Comparison of ENCODE assay signal across 29 cellular contexts in the genomic region with DNA sequence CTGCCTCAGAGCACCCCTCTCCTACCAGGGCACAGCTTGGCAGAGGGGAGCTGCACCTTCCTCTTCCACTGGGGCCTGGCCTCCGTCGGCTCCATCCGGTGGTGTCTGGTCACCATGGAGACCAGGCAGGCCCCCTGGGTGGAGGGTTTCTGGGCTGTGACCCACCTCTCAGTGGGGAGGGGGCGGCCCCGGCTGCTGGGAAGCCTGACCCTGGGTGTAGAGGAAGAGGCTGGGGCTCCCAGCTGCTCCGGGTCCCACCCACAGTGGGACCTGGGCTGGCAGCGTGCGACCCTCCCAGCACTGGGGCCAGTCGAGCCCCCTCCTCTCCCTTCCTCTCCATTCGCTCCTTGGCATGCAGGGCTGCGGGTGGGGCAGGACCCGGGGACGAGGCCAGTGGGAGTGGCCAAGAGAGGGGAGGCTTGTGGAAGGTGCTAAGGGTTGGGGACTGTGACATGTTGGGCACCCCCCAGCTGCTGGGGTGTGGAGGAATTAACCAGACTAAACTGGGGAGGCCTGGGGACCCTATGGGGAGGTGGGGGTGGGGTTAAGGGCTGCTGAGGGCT. TPM values are rescaled to one million over a fixed set of nuclear protein-coding genes. Genes with fewer than 3 reads are reported as not detected.
A peak's percentile ranks its signal among the peaks of the same experiment; 100 is the strongest.
DNase-seq lines count a peak whose midpoint lies in the region; ATAC-seq, FAIRE-seq and TF ChIP-seq lines count a peak whose summit lies in the region.
"Had no signal": no experiment of that assay in that cellular context is flagged by ENCODE, and none has a peak within 500 bp of the region (broad histone marks: within the 10 kb centered on the region; RNA-seq: fewer than 3 reads in every experiment).

No MANE protein-coding gene starts in this region.

- H3K79me2 ChIP-seq in HepG2 (ENCODE audit: insufficient read depth, low read length) (no peaks in the 10 kb centered on the region), H1 (ENCODE audit: control insufficient read depth in 1 of 2, insufficient read depth in 2 of 2, low read length in 2 of 2) (peaks cover 0 to 6% of the 10 kb centered on the region in 2 experiments; a peak in 1 of 4 replicates)

- no peak overlapping the region for H2AK5ac ChIP-seq in H1 (ENCODE audit: low read depth, low read length)

- H3K23me2 ChIP-seq in H1 (ENCODE audit: low read depth, low read length), result no peaks in the 10 kb centered on the region

- peak overlapping the region; percentile 33 for H4K5ac ChIP-seq in H1 (ENCODE audit: insufficient read length, low read depth, low read length)

- no peak overlapping the region for H3K23ac ChIP-seq in H1 (ENCODE audit: insufficient read length)

- CTCF ChIA-PET in HepG2 (lab: Yijun Ruan, JAX; ENCODE audit: low intra/inter-chr PET ratio, low total read pairs), result no interaction called here
- CTCF ChIA-PET in H1 (lab: Charles Lee; ENCODE audit: partially characterized antibody), result interaction anchor here (1.1 to 2.0 kb wide), 3 partner anchors 9 to 257 kb away, joined by 3 to 6 read pairs (median 3); no protein-coding TSS in a partner anchor

- no peak overlapping the region; the same call in none of the 2 replicates for H4K8ac ChIP-seq in H1 (ENCODE audit: extremely low read depth, insufficient read depth, low read length)

- H3K4ac ChIP-seq in H1 (replicated peaks; ENCODE audit: insufficient read length, low read depth, low read length), result no peak overlapping the region

- WGBS in HepG2 (ENCODE audit: low lambda C conversion rate), result 9% methylated on average over 8 of the region's 13 CpGs
- 0% methylated on average over 2 of the region's 13 CpGs for WGBS in right lobe of liver (ENCODE audit: insufficient coverage, low coverage, low lambda C conversion rate, missing lambda C conversion rate)
- 76% methylated on average over 9 of the region's 13 CpGs; no CpG with 5 or more reads in 1 of the 2 experiments for WGBS in H1 (ENCODE audit: extremely low coverage in 1 of 2, insufficient coverage in 1 of 2, insufficient read length in 1 of 2, insufficient replicate concordance in 2 of 2, low coverage in 1 of 2, low lambda C conversion rate in 2 of 2, missing lambda C conversion rate in 1 of 2), 2 experiments

- no peak overlapping the region for H2BK120ac ChIP-seq in H1 (replicated peaks; ENCODE audit: low read depth, low read length)

- no peaks in the 10 kb centered on the region for H3K36me3 ChIP-seq in HepG2 (replicated peaks in 1 of 2; ENCODE audit: control insufficient read depth in 1 of 2, insufficient read depth in 2 of 2, low read length in 2 of 2)
- H3K36me3 ChIP-seq in right lobe of liver, result no peaks in the 10 kb centered on the region
- H3K36me3 ChIP-seq in H1 (ENCODE audit: control insufficient read depth in 2 of 4, insufficient read depth in 4 of 4, low read length in 3 of 4), result no peaks in the 10 kb centered on the region
- H3K36me3 ChIP-seq in mucosa of descending colon (ENCODE audit: low read depth), result no peaks in the 10 kb centered on the region
- H3K36me3 ChIP-seq: colonic mucosa, ovary had no signal

- in situ Hi-C loops in HepG2 (cut with HindIII; ENCODE audit: extremely low pct_ligation_motif_present, low pct_unique_long_range_greater_than_20kb), result no loop called here

- TF ChIP-seq EP300 in HepG2 (IDR thresholded peaks at IDR 0.05; ENCODE audit: low read depth in 2 of 2, low read length in 2 of 2), result no peak
- no peak for TF ChIP-seq EP300 in HepG2 (CRISPR knock-in tag; IDR thresholded peaks at IDR 0.05; ENCODE audit: borderline replicate concordance)
- TF ChIP-seq EP300 in H1 (IDR thresholded peaks at IDR 0.05; ENCODE audit: borderline replicate concordance in 1 of 2, low read depth in 2 of 2, low read length in 2 of 2), result no peak

- H2AFZ ChIP-seq in HepG2 (ENCODE audit: low read length), result no peak overlapping the region
- no peak overlapping the region for H2AFZ ChIP-seq in H1 (ENCODE audit: low read length)

- H3K9ac ChIP-seq in HepG2 (ENCODE audit: insufficient read depth, low read depth, low read length), result no peak overlapping the region
- no peak overlapping the region for H3K9ac ChIP-seq in H1 (replicated peaks in 1 of 4; ENCODE audit: extremely low read depth in 1 of 4, low read depth in 3 of 4, low read length in 3 of 4)

- no peak overlapping the region for H3K56ac ChIP-seq in H1 (replicated peaks; ENCODE audit: insufficient read length, low read depth, low read length)

- no peak overlapping the region for H2BK15ac ChIP-seq in H1 (ENCODE audit: low read length)

- no peak overlapping the region for H4K91ac ChIP-seq in H1 (replicated peaks; ENCODE audit: insufficient read length, low read length)

- POLR2A ChIA-PET in HepG2 (lab: Yijun Ruan, JAX), result no interaction called here
- POLR2A ChIA-PET in H1 (lab: Charles Lee; ENCODE audit: partially characterized antibody), result interaction anchor here (1.5 kb wide), 1 partner anchor 21 kb away, joined by 4 read pairs; no protein-coding TSS in a partner anchor

- H3K4me2 ChIP-seq in HepG2 (ENCODE audit: low read depth, low read length) (no peak overlapping the region), H1 (ENCODE audit: insufficient read depth in 1 of 2, low read depth in 2 of 2, low read length in 2 of 2) (peak overlapping the region; percentile 7 to 51; a peak in 2 of 4 replicates)

- ATAC-seq in HepG2, result peak; percentile 10; the same call in 1 of the 3 replicates
- ATAC-seq in right lobe of liver, result no peak
- ATAC-seq in mucosa of descending colon, result peak; percentile 10
- ATAC-seq in HG02642 (IDR thresholded peaks at IDR 0.05; ENCODE audit: poor library complexity, unreplicated experiment), result no peak

- intact Hi-C loops in HepG2 (cut with micrococcal nuclease; ENCODE audit: unreplicated experiment), result no loop called here
- intact Hi-C loops in right lobe of liver (cut with DNase I), result no loop called here
- intact Hi-C loops in mucosa of descending colon (cut with DNase I, micrococcal nuclease), result no loop called here

- TF ChIP-seq POLR2A in HepG2 (IDR thresholded peaks at IDR 0.05; ENCODE audit: insufficient read depth in 1 of 2, low read depth in 2 of 2, low read length in 2 of 2) (no peak), right lobe of liver (IDR thresholded peaks at IDR 0.05) (no peak), H1 (IDR thresholded peaks at IDR 0.05; ENCODE audit: control extremely low read depth in 1 of 2, low read depth in 2 of 2, low read length in 2 of 2) (no peak)

- H3K14ac ChIP-seq in H1 (ENCODE audit: insufficient read length), result no peak overlapping the region

- no peak overlapping the region for H3K27ac ChIP-seq in HepG2 (ENCODE audit: extremely low read length, insufficient read depth, low read length)
- no peak overlapping the region for H3K27ac ChIP-seq in right lobe of liver
- no peak overlapping the region for H3K27ac ChIP-seq in H1 (ENCODE audit: low read depth, low read length)
- H3K27ac ChIP-seq: colonic mucosa, ovary, SK-N-MC, testis had no signal

- H2BK20ac ChIP-seq in H1 (ENCODE audit: low read length), result no peak overlapping the region

- H3K79me1 ChIP-seq in H1 (ENCODE audit: low read depth, low read length), result peaks cover 4% of the 10 kb centered on the region

- no peaks in the 10 kb centered on the region for H3K9me3 ChIP-seq in HepG2 (ENCODE audit: low read length)
- H3K9me3 ChIP-seq in right lobe of liver, result no peaks in the 10 kb centered on the region
- no peaks in the 10 kb centered on the region for H3K9me3 ChIP-seq in H1 (ENCODE audit: insufficient read depth in 2 of 2, low read depth in 1 of 2, low read length in 1 of 2)
- no peaks in the 10 kb centered on the region for H3K9me3 ChIP-seq in mucosa of descending colon
- H3K9me3 ChIP-seq: colonic mucosa, ovary, testis had no signal

- no peak overlapping the region; the same call in 1 of the 2 replicates for H2BK5ac ChIP-seq in H1 (ENCODE audit: low read depth, low read length)

- TF ChIP-seq CTCF in HepG2 (CRISPR knock-in tag; IDR thresholded peaks at IDR 0.05) (no peak), right lobe of liver (IDR thresholded peaks at IDR 0.05) (no peak), H1 (IDR thresholded peaks at IDR 0.05; ENCODE audit: control extremely low read depth in 1 of 3, insufficient read depth in 1 of 3, low read depth in 1 of 3, low read length in 3 of 3) (no peak), mucosa of descending colon (IDR thresholded peaks at IDR 0.05) (no peak)

- H3K4me3 ChIP-seq in HepG2 (replicated peaks in 1 of 3; ENCODE audit: insufficient read depth in 1 of 3, low read depth in 2 of 3, low read length in 3 of 3) (no peak overlapping the region), right lobe of liver (no peak overlapping the region), H1 (ENCODE audit: extremely low read depth in 1 of 4, insufficient read depth in 2 of 4, low read depth in 3 of 4, low read length in 4 of 4) (0 out of 8 replicates have a peak overlapping the region, but pooled peaks of 1 of the 4 experiments have one; percentile 19), mucosa of descending colon (no peak overlapping the region)
- H3K4me3 ChIP-seq: colonic mucosa, GM12878, lung, ovary, SK-N-MC, testis had no signal

- BruUV-seq in HepG2 (replicated peaks; lab: Mats Ljungman, UMichigan), result no TSS peak

- TF ChIP-seq RAD21 in HepG2 (CRISPR knock-in tag; IDR thresholded peaks at IDR 0.05) (no peak), H1 (IDR thresholded peaks at IDR 0.05 in 1 of 2, conservative IDR thresholded peaks at IDR 0.05 in 1 of 2; ENCODE audit: low read depth in 2 of 2, low read length in 2 of 2) (no peak)

- no peaks in the 10 kb centered on the region for H3K4me1 ChIP-seq in HepG2 (ENCODE audit: insufficient read depth, low read length)
- no peaks in the 10 kb centered on the region for H3K4me1 ChIP-seq in right lobe of liver
- peaks cover 0 to 13% (median 9%) of the 10 kb centered on the region in 4 experiments; a peak in 6 of 7 replicates for H3K4me1 ChIP-seq in H1 (replicated peaks in 1 of 4; ENCODE audit: control insufficient read depth in 3 of 4, insufficient read depth in 4 of 4, low read length in 3 of 4)
- H3K4me1 ChIP-seq in mucosa of descending colon (ENCODE audit: low read depth), result no peaks in the 10 kb centered on the region
- H3K4me1 ChIP-seq: colonic mucosa had no signal

- H2BK12ac ChIP-seq in H1 (ENCODE audit: low read depth, low read length), result no peak overlapping the region

- H3K27me3 ChIP-seq in HepG2 (ENCODE audit: control insufficient read depth in 1 of 2, insufficient read depth in 2 of 2, low read length in 2 of 2), result peaks cover 2 to 8% of the 10 kb centered on the region in 2 experiments; a peak in 2 of 5 replicates
- H3K27me3 ChIP-seq in right lobe of liver, result no peaks in the 10 kb centered on the region
- no peaks in the 10 kb centered on the region for H3K27me3 ChIP-seq in H1 (replicated peaks in 1 of 4; ENCODE audit: control insufficient read depth in 3 of 4, extremely low read depth in 1 of 4, insufficient read depth in 3 of 4, low read length in 3 of 4)
- H3K27me3 ChIP-seq: colonic mucosa, ovary, testis had no signal

- DNase-seq in HepG2 (ENCODE audit: low spot score) (no peak), right lobe of liver (no peak), H1 (ENCODE audit: low read depth in 1 of 2, low spot score in 2 of 2) (peak in 1 of 2 experiments; percentile 74), mucosa of descending colon (no peak), COLO668 (lab: John Stamatoyannopoulos, UW; ENCODE audit: unreplicated experiment) (no peak), superior temporal gyrus (ENCODE audit: extremely low spot score) (no peak), NCI-H1105 (lab: John Stamatoyannopoulos, UW) (no peak)
- DNase-seq: activated B cell treated with CpG ODN at 0.5 μM for 24 hours; activated CD4-positive, alpha-beta T cell treated with anti-CD3 and anti-CD28 coated beads, Interleukin-2, amount 50 U/mL, for 1 hour; activated gamma-delta T cell; activated T-cell treated with anti-CD3 and anti-CD28 coated beads, Interleukin-2, amount 50 U/mL, for 24 hours; colonic mucosa; effector memory CD8-positive, alpha-beta T cell; EL; foreskin fibroblast; HCEC 1CT; NCI-H1048; NCI-H1694; NK-92 treated with Interleukin-12 subunit alpha and Interleukin-12 subunit beta, amount 100 ng/mL, for 24 hours; ovary; small intestine; T-helper 1 cell; testis had no signal

- no peak overlapping the region for H3K18ac ChIP-seq in H1 (ENCODE audit: extremely low read depth, low read length)

- FAIRE-seq in HepG2 (lab: Jason Lieb, UNC) (no peak), H1 (lab: Jason Lieb, UNC) (no peak)
- FAIRE-seq: GM12878, small intestine, urothelium cell line had no signal

- H4K20me1 ChIP-seq in HepG2 (ENCODE audit: insufficient read depth, low read length), result 0 out of 2 replicates have a peak, but pooled peaks cover 3% of the 10 kb centered on the region
- peaks cover 9 to 20% of the 10 kb centered on the region in 2 experiments for H4K20me1 ChIP-seq in H1 (replicated peaks in 1 of 2; ENCODE audit: control insufficient read depth in 1 of 2, insufficient read depth in 2 of 2, low read length in 2 of 2)

RNA-seq across cellular contexts. Expression of gene BRSK2, which starts 46.8 kb away (rescaled TPM):
- total RNA-seq in HepG2 (2016; rRNA removed; fragmentation: Illumina TruSeq; extraction: Trizol) (0.84 and 1.1 TPM in 2 replicates), right lobe of liver (under 1 TPM in 2 of 6 experiments, not detected in 4; 0.12 to 0.49 TPM), mucosa of descending colon (1 to 10 TPM in 1 of 3 donors, under 1 TPM in 2; 0.58 to 4.3 (median 0.60) TPM)
- total RNA-seq in HepG2 (2016; cell fraction: cytosol; rRNA removed; fragmentation: Illumina TruSeq; extraction: Trizol; ENCODE audit: low read depth), result 0.35 and 0.40 TPM in 2 replicates
- total RNA-seq in HepG2 (2016; cell fraction: insoluble cytoplasmic fraction; rRNA removed; fragmentation: Illumina TruSeq; extraction: Trizol), result 0.19 and 0.93 TPM in 2 replicates
- total RNA-seq in HepG2 (2016; cell fraction: membrane; rRNA removed; fragmentation: Illumina TruSeq; extraction: Trizol), result 1.1 and 1.3 TPM in 2 replicates
- total RNA-seq in HepG2 (2016; cell fraction: nucleus; rRNA removed; fragmentation: Illumina TruSeq; extraction: Trizol), result 1.3 and 1.7 TPM in 2 replicates
- polyA plus RNA-seq in HepG2 (2011; rRNA removed) (0.74 and 2.3 TPM in 2 replicates), H1 (2011; rRNA removed) (17.3 and 23.9 TPM in 2 replicates)
- polyA plus RNA-seq in HepG2 (2011; cell fraction: cytosol; rRNA removed), result 0.62 and 0.65 TPM in 2 replicates
- polyA plus RNA-seq in HepG2 (2011; cell fraction: nucleus; rRNA removed), result 7.2 and 9.9 TPM in 2 replicates
- 0.54 and 1.4 TPM in 2 replicates for polyA plus RNA-seq in HepG2 (2012)
- polyA plus RNA-seq in HepG2 (2016; cell fraction: cytosol; fragmentation: Illumina TruSeq; extraction: Trizol; ENCODE audit: low read depth), result 0.18 and 0.59 TPM in 2 replicates
- polyA plus RNA-seq in HepG2 (2016; cell fraction: insoluble cytoplasmic fraction; fragmentation: Illumina TruSeq; extraction: Trizol; ENCODE audit: low read depth), result 0.59 and 0.72 TPM in 2 replicates
- polyA plus RNA-seq in HepG2 (2016; cell fraction: membrane; fragmentation: Illumina TruSeq; extraction: Trizol; ENCODE audit: low read depth), result 0.64 and 0.85 TPM in 2 replicates
- 1.8 and 3.3 TPM in 2 replicates for polyA plus RNA-seq in HepG2 (2016; cell fraction: nucleus; fragmentation: Illumina TruSeq; extraction: Trizol; ENCODE audit: insufficient read depth, low read depth)
- 0.62 and 1.2 TPM in 2 replicates for polyA minus RNA-seq in HepG2 (2011; rRNA and poly(A)+ RNA removed; ENCODE audit: low replicate concordance)
- 0.88 and 1.3 TPM in 2 replicates for polyA minus RNA-seq in HepG2 (2011; cell fraction: cytosol; rRNA and poly(A)+ RNA removed)
- polyA minus RNA-seq in HepG2 (2011; cell fraction: nucleus; rRNA and poly(A)+ RNA removed), result 0.90 and 3.0 TPM in 2 replicates
- 26.2 and 27.1 TPM in 2 replicates for total RNA-seq in H1 (2021; fragmentation: NEBNext Ultra II Directional; extraction: Animal tissue kit (Norgen Biotek cat#: 25700))
- 18.7 TPM for polyA plus RNA-seq in H1 (2011; cell fraction: cytosol; rRNA removed)
- 79.9 TPM for polyA plus RNA-seq in H1 (2011; cell fraction: nucleus; rRNA removed)
- 19.0 to 31.0 TPM (median 27.3 TPM) in 4 replicates for polyA plus RNA-seq in H1 (2012, experiment 1 of 2)
- polyA plus RNA-seq in H1 (2012, experiment 2 of 2), result 18.0 TPM
- 27.0 TPM for polyA plus RNA-seq in H1 (2013, experiment 1 of 2)
- 24.6 TPM for polyA plus RNA-seq in H1 (2013, experiment 2 of 2)
- 6.4 and 6.5 TPM in 2 replicates for polyA minus RNA-seq in H1 (2011; rRNA and poly(A)+ RNA removed)
- polyA minus RNA-seq in H1 (2011; cell fraction: cytosol; rRNA and poly(A)+ RNA removed), result 10.0 TPM
- polyA minus RNA-seq in H1 (2011; cell fraction: nucleus; rRNA and poly(A)+ RNA removed), result 18.1 TPM
- polyA plus RNA-seq: GM12878, IgD-negative memory B cell had no signal

RNA-seq across cellular contexts. Expression of gene MOB2, which starts 50.0 kb away (rescaled TPM):
- total RNA-seq in HepG2 (2016; rRNA removed; fragmentation: Illumina TruSeq; extraction: Trizol) (21.8 and 22.3 TPM in 2 replicates), right lobe of liver (10 to 100 TPM in 5 of 6 experiments, 1 to 10 TPM in 1; 8.5 to 17.0 (median 14.1) TPM), mucosa of descending colon (100 to 1,000 TPM in 1 of 3 donors, 10 to 100 TPM in 2; 54.9 to 108 (median 61.5) TPM)
- total RNA-seq in HepG2 (2016; cell fraction: cytosol; rRNA removed; fragmentation: Illumina TruSeq; extraction: Trizol; ENCODE audit: low read depth), result 10.4 and 12.3 TPM in 2 replicates
- 21.2 and 23.8 TPM in 2 replicates for total RNA-seq in HepG2 (2016; cell fraction: insoluble cytoplasmic fraction; rRNA removed; fragmentation: Illumina TruSeq; extraction: Trizol)
- total RNA-seq in HepG2 (2016; cell fraction: membrane; rRNA removed; fragmentation: Illumina TruSeq; extraction: Trizol), result 16.9 and 20.1 TPM in 2 replicates
- 12.2 and 12.9 TPM in 2 replicates for total RNA-seq in HepG2 (2016; cell fraction: nucleus; rRNA removed; fragmentation: Illumina TruSeq; extraction: Trizol)
- polyA plus RNA-seq in HepG2 (2011; rRNA removed) (27.7 and 37.6 TPM in 2 replicates), H1 (2011; rRNA removed) (28.2 and 28.5 TPM in 2 replicates)
- polyA plus RNA-seq in HepG2 (2011; cell fraction: cytosol; rRNA removed), result 24.6 and 33.1 TPM in 2 replicates
- 72.4 and 74.8 TPM in 2 replicates for polyA plus RNA-seq in HepG2 (2011; cell fraction: nucleus; rRNA removed)
- polyA plus RNA-seq in HepG2 (2012), result 15.8 and 25.3 TPM in 2 replicates
- polyA plus RNA-seq in HepG2 (2016; cell fraction: cytosol; fragmentation: Illumina TruSeq; extraction: Trizol; ENCODE audit: low read depth), result 8.6 and 10.0 TPM in 2 replicates
- 23.8 and 24.4 TPM in 2 replicates for polyA plus RNA-seq in HepG2 (2016; cell fraction: insoluble cytoplasmic fraction; fragmentation: Illumina TruSeq; extraction: Trizol; ENCODE audit: low read depth)
- 15.0 and 16.7 TPM in 2 replicates for polyA plus RNA-seq in HepG2 (2016; cell fraction: membrane; fragmentation: Illumina TruSeq; extraction: Trizol; ENCODE audit: low read depth)
- polyA plus RNA-seq in HepG2 (2016; cell fraction: nucleus; fragmentation: Illumina TruSeq; extraction: Trizol; ENCODE audit: insufficient read depth, low read depth), result 23.4 and 24.8 TPM in 2 replicates
- polyA minus RNA-seq in HepG2 (2011; rRNA and poly(A)+ RNA removed; ENCODE audit: low replicate concordance), result 21.3 and 36.0 TPM in 2 replicates
- 7.4 and 16.7 TPM in 2 replicates for polyA minus RNA-seq in HepG2 (2011; cell fraction: cytosol; rRNA and poly(A)+ RNA removed)
- 8.7 and 9.8 TPM in 2 replicates for polyA minus RNA-seq in HepG2 (2011; cell fraction: nucleus; rRNA and poly(A)+ RNA removed)
- 18.3 and 18.6 TPM in 2 replicates for total RNA-seq in H1 (2021; fragmentation: NEBNext Ultra II Directional; extraction: Animal tissue kit (Norgen Biotek cat#: 25700))
- 37.2 TPM for polyA plus RNA-seq in H1 (2011; cell fraction: cytosol; rRNA removed)
- polyA plus RNA-seq in H1 (2011; cell fraction: nucleus; rRNA removed), result 34.8 TPM
- 15.1 to 24.8 TPM (median 22.8 TPM) in 4 replicates for polyA plus RNA-seq in H1 (2012, experiment 1 of 2)
- polyA plus RNA-seq in H1 (2012, experiment 2 of 2), result 22.6 TPM
- 9.6 TPM for polyA plus RNA-seq in H1 (2013, experiment 1 of 2)
- polyA plus RNA-seq in H1 (2013, experiment 2 of 2), result 9.7 TPM
- polyA minus RNA-seq in H1 (2011; rRNA and poly(A)+ RNA removed), result 33.6 and 38.3 TPM in 2 replicates
- polyA minus RNA-seq in H1 (2011; cell fraction: cytosol; rRNA and poly(A)+ RNA removed), result 17.2 TPM
- 14.7 TPM for polyA minus RNA-seq in H1 (2011; cell fraction: nucleus; rRNA and poly(A)+ RNA removed)

Comparison
In these comparisons a context has a peak if more than half of its experiments do, and no peak if none do; other contexts are left out.
1. ATAC-seq: peak in HepG2 (single experiment) and mucosa of descending colon (single experiment); none in right lobe of liver (0 of 4) and HG02642 (single experiment).